In genomic region chr17:37359682-37360188, GRCh38 we compare ENCODE assay signal across 8 cellular contexts. TPM values are rescaled to one million over a fixed set of nuclear protein-coding genes. Genes with fewer than 3 reads are reported as not detected.
DNase-seq lines count a peak whose midpoint lies in the region; ATAC-seq, FAIRE-seq and TF ChIP-seq lines count a peak whose summit lies in the region.

No MANE protein-coding gene starts in this region.

- H3K9ac ChIP-seq in endothelial cell of umbilical vein (replicated peaks; ENCODE audit: extremely low read depth, insufficient read depth, low read length): peak overlapping the region; percentile 53
- H3K9ac ChIP-seq in neural progenitor cell: no peak overlapping the region

- DNase-seq in CD8-positive, alpha-beta memory T cell: no peak
- no peak for DNase-seq in OCI-LY7 (ENCODE audit: low spot score)
- no peak for DNase-seq in endothelial cell of umbilical vein (ENCODE audit: low read depth, low spot score)
- no peak for DNase-seq in neural progenitor cell (ENCODE audit: low spot score)
- DNase-seq in cerebellar cortex (ENCODE audit: low spot score): no peak
- no peak for DNase-seq in NAMALWA (ENCODE audit: low spot score)

- FAIRE-seq in endothelial cell of umbilical vein (lab: Jason Lieb, UNC): no peak

- H3K9me3 ChIP-seq in CD8-positive, alpha-beta memory T cell (ENCODE audit: low read length): no peaks in the 10 kb centered on the region
- no peaks in the 10 kb centered on the region for H3K9me3 ChIP-seq in OCI-LY7 (ENCODE audit: low read length)
- no peaks in the 10 kb centered on the region for H3K9me3 ChIP-seq in endothelial cell of umbilical vein (replicated peaks; ENCODE audit: control insufficient read depth, insufficient read depth, low read length)
- H3K9me3 ChIP-seq in neural progenitor cell (ENCODE audit: low read depth): no peaks in the 10 kb centered on the region

- dilution Hi-C loops in endothelial cell of umbilical vein (cut with MboI; ENCODE audit: extremely low pct_ligation_motif_present, low sequenced_read_pairs): no loop called here

- peak overlapping the region; percentile 78 for H3K27ac ChIP-seq in CD8-positive, alpha-beta memory T cell (ENCODE audit: low read depth, low read length)
- peak overlapping the region; percentile 42 for H3K27ac ChIP-seq in OCI-LY7 (ENCODE audit: low read depth, low read length, poor library complexity, severe bottlenecking)
- H3K27ac ChIP-seq in endothelial cell of umbilical vein (ENCODE audit: insufficient read depth, low read depth, low read length): peak overlapping the region; percentile 42
- H3K27ac ChIP-seq in neural progenitor cell: peak overlapping the region; percentile 92

- H3K27ac Mint-ChIP-seq in CD8-positive, alpha-beta memory T cell: peak overlapping the region; percentile 74 to 94 (median 88)
- H3K27ac Mint-ChIP-seq in neural progenitor cell: peak overlapping the region; percentile 84

- no peaks in the 10 kb centered on the region for H3K36me3 ChIP-seq in CD8-positive, alpha-beta memory T cell (ENCODE audit: insufficient read depth, low read length)
- 0 out of 2 replicates have a peak, but pooled peaks cover 9% of the 10 kb centered on the region for H3K36me3 ChIP-seq in OCI-LY7 (ENCODE audit: insufficient read depth, low read length)
- no peaks in the 10 kb centered on the region for H3K36me3 ChIP-seq in endothelial cell of umbilical vein (ENCODE audit: control insufficient read depth in 2 of 2, extremely low read depth in 1 of 2, insufficient read depth in 2 of 2, low read length in 2 of 2)
- no peaks in the 10 kb centered on the region for H3K36me3 ChIP-seq in neural progenitor cell

- ATAC-seq in GM19452 (IDR thresholded peaks at IDR 0.05; ENCODE audit: unreplicated experiment): no peak
- no peak for ATAC-seq in GM18502 (IDR thresholded peaks at IDR 0.05; ENCODE audit: poor library complexity, unreplicated experiment)

- H3K4me3 Mint-ChIP-seq in CD8-positive, alpha-beta memory T cell: peak overlapping the region; percentile 71 to 93 (median 82)
- peak overlapping the region; percentile 77 for H3K4me3 Mint-ChIP-seq in neural progenitor cell

- peaks cover 13 to 23% (median 21%) of the 10 kb centered on the region in 3 donors for H3K4me1 Mint-ChIP-seq in CD8-positive, alpha-beta memory T cell
- H3K4me1 Mint-ChIP-seq in neural progenitor cell: peaks cover 36% of the 10 kb centered on the region

- CTCF ChIA-PET in CD8-positive, alpha-beta memory T cell (lab: Charles Lee): interaction anchor here (2.8 kb wide), 1 partner anchor 13 kb away, joined by 11 read pairs; no protein-coding TSS in a partner anchor
- CTCF ChIA-PET in OCI-LY7 (lab: Charles Lee; ENCODE audit: unreplicated experiment) (no interaction called here), endothelial cell of umbilical vein (lab: Charles Lee) (interaction anchor here (0.8 to 2.8 kb wide), 4 partner anchors 12 to 26 kb away, joined by 4 to 41 read pairs (median 4); no protein-coding TSS in a partner anchor)

- no peaks in the 10 kb centered on the region for H3K9me1 ChIP-seq in endothelial cell of umbilical vein (replicated peaks; ENCODE audit: control insufficient read depth, extremely low read depth, insufficient read depth, low read length)

- POLR2A ChIA-PET in CD8-positive, alpha-beta memory T cell (lab: Charles Lee): interaction anchor here (1.7 kb wide), 1 partner anchor 249 kb away, joined by 7 read pairs; the partner anchor contains the start of gene SYNRG
- POLR2A ChIA-PET in OCI-LY7 (lab: Charles Lee): interaction anchor here (0.6 kb wide), 2 partner anchors 10 to 82 kb away, joined by 3 to 5 read pairs; no protein-coding TSS in a partner anchor
- POLR2A ChIA-PET in endothelial cell of umbilical vein (lab: Charles Lee): no interaction called here

- no peak for TF ChIP-seq POLR2A in endothelial cell of umbilical vein (IDR thresholded peaks at IDR 0.05; ENCODE audit: low read depth, low read length)

- TF ChIP-seq CTCF in OCI-LY7 (conservative IDR thresholded peaks at IDR 0.05; ENCODE audit: low read length) (no peak), endothelial cell of umbilical vein (IDR thresholded peaks at IDR 0.05; ENCODE audit: extremely low read depth in 1 of 2, insufficient read depth in 1 of 2, low read depth in 1 of 2, low read length in 2 of 2) (no peak), neural progenitor cell (IDR thresholded peaks at IDR 0.05) (no peak)

- H3K79me2 ChIP-seq in OCI-LY7 (ENCODE audit: insufficient read depth, low read depth, low read length) (peaks cover 39% of the 10 kb centered on the region), endothelial cell of umbilical vein (ENCODE audit: control insufficient read depth, insufficient read depth, low read length) (peaks cover 41% of the 10 kb centered on the region), neural progenitor cell (ENCODE audit: low read depth) (peaks cover 36% of the 10 kb centered on the region)

- H4K20me1 ChIP-seq in OCI-LY7 (ENCODE audit: insufficient read depth, low read length) (0 out of 2 replicates have a peak, but pooled peaks cover 6% of the 10 kb centered on the region), endothelial cell of umbilical vein (replicated peaks; ENCODE audit: control insufficient read depth, extremely low read depth, insufficient read depth, low read length) (no peaks in the 10 kb centered on the region), neural progenitor cell (ENCODE audit: low read depth) (peaks cover 14% of the 10 kb centered on the region)

- no peaks in the 10 kb centered on the region for H3K27me3 ChIP-seq in CD8-positive, alpha-beta memory T cell (ENCODE audit: insufficient read depth, low read length, poor library complexity, severe bottlenecking)
- no peaks in the 10 kb centered on the region for H3K27me3 ChIP-seq in endothelial cell of umbilical vein (ENCODE audit: control insufficient read depth in 2 of 2, insufficient read depth in 2 of 2, low read length in 2 of 2)
- H3K27me3 ChIP-seq in neural progenitor cell: no peaks in the 10 kb centered on the region

- H3K27me3 Mint-ChIP-seq in CD8-positive, alpha-beta memory T cell: no peaks in the 10 kb centered on the region
- no peaks in the 10 kb centered on the region for H3K27me3 Mint-ChIP-seq in neural progenitor cell (ENCODE audit: insufficient read depth, low read depth)

- no peaks in the 10 kb centered on the region for H3K36me3 Mint-ChIP-seq in CD8-positive, alpha-beta memory T cell
- peaks cover 3% of the 10 kb centered on the region for H3K36me3 Mint-ChIP-seq in neural progenitor cell

- H3K9me3 Mint-ChIP-seq in CD8-positive, alpha-beta memory T cell: no peaks in the 10 kb centered on the region
- no peaks in the 10 kb centered on the region for H3K9me3 Mint-ChIP-seq in neural progenitor cell

- intact Hi-C loops in OCI-LY7 (cut with micrococcal nuclease; ENCODE audit: unreplicated experiment) (loop anchor here (2.0 to 5.0 kb wide), 5 partner anchors 47 to 807 kb away; partner anchors contain the start of genes AATF, ACACA, DUSP14 and SYNRG), endothelial cell of umbilical vein (cut with micrococcal nuclease) (loop anchor here (1.0 to 5.0 kb wide), 4 partner anchors 48 to 812 kb away; partner anchors contain the start of genes ACACA, SYNRG and TADA2A)

- H3K4me2 ChIP-seq in OCI-LY7 (ENCODE audit: low read length): peak overlapping the region; percentile 64
- peak overlapping the region; percentile 19 for H3K4me2 ChIP-seq in endothelial cell of umbilical vein (ENCODE audit: insufficient read depth, low read length)
- peak overlapping the region; percentile 69 for H3K4me2 ChIP-seq in neural progenitor cell

- H3K4me3 ChIP-seq in CD8-positive, alpha-beta memory T cell (ENCODE audit: low read length): peak overlapping the region; percentile 51
- peak overlapping the region; percentile 78 for H3K4me3 ChIP-seq in OCI-LY7 (ENCODE audit: low read depth, low read length, poor library complexity, severe bottlenecking)
- H3K4me3 ChIP-seq in endothelial cell of umbilical vein (replicated peaks in 1 of 3; ENCODE audit: insufficient read depth in 1 of 3, low read depth in 1 of 3, low read length in 3 of 3): peak overlapping the region in 2 of 3 experiments; percentile 4 to 43
- H3K4me3 ChIP-seq in neural progenitor cell: peak overlapping the region; percentile 29

- H3F3A ChIP-seq in neural progenitor cell (ENCODE audit: low read depth): peaks cover 32% of the 10 kb centered on the region

- H2AFZ ChIP-seq in OCI-LY7 (ENCODE audit: low read length) (peak overlapping the region; percentile 92), endothelial cell of umbilical vein (ENCODE audit: low read depth, low read length) (peak overlapping the region; percentile 53), neural progenitor cell (replicated peaks) (peak overlapping the region; percentile 22)

- TSS peak; percentile 91 for BruUV-seq in OCI-LY7 (replicated peaks; lab: Mats Ljungman, UMichigan)
- BruUV-seq in endothelial cell of umbilical vein (replicated peaks; lab: Mats Ljungman, UMichigan): TSS peak; percentile 88

- peaks cover 13% of the 10 kb centered on the region for H3K4me1 ChIP-seq in CD8-positive, alpha-beta memory T cell (ENCODE audit: insufficient read depth, low read length)
- H3K4me1 ChIP-seq in OCI-LY7 (ENCODE audit: insufficient read depth, low read length, poor library complexity, severe bottlenecking) (peaks cover 28% of the 10 kb centered on the region), endothelial cell of umbilical vein (ENCODE audit: control insufficient read depth, extremely low read depth, insufficient read depth, low read length) (peaks cover 21% of the 10 kb centered on the region), neural progenitor cell (peaks cover 28% of the 10 kb centered on the region)

- no peaks in the 10 kb centered on the region for H3K9me2 ChIP-seq in OCI-LY7 (ENCODE audit: insufficient read depth, low read length)

RNA-seq across cellular contexts. Expression of gene C17orf78, which starts 16.1 kb away (rescaled TPM):
- total RNA-seq in CD8-positive, alpha-beta memory T cell: not detected
- not detected for polyA plus RNA-seq in CD8-positive, alpha-beta memory T cell
- total RNA-seq in OCI-LY7 (2014; rRNA removed; shearing (Covaris generic)): not detected in 2 replicates
- total RNA-seq in OCI-LY7 (2022) (not detected in 2 replicates), endothelial cell of umbilical vein (not detected in 2 replicates), neural progenitor cell (ENCODE audit: low replicate concordance) (not detected in 2 replicates)
- not detected in 2 replicates for polyA plus RNA-seq in endothelial cell of umbilical vein
- polyA plus RNA-seq in endothelial cell of umbilical vein (2011; cell fraction: cytosol; rRNA removed): not detected in 2 replicates
- polyA plus RNA-seq in endothelial cell of umbilical vein (2011; cell fraction: nucleus; rRNA removed): not detected in 2 replicates
- polyA plus RNA-seq in endothelial cell of umbilical vein (2012): not detected in 2 replicates
- polyA minus RNA-seq in endothelial cell of umbilical vein: not detected in 2 replicates
- polyA minus RNA-seq in endothelial cell of umbilical vein (2011; cell fraction: cytosol; rRNA and poly(A)+ RNA removed): not detected
- not detected in 2 replicates for polyA minus RNA-seq in endothelial cell of umbilical vein (2011; cell fraction: nucleus; rRNA and poly(A)+ RNA removed)

RNA-seq across cellular contexts. Expression of gene ACACA, which starts 46.9 kb away (rescaled TPM):
- 10 to 100 TPM; 41.3 to 51.1 TPM for total RNA-seq in CD8-positive, alpha-beta memory T cell
- 7.5 TPM for polyA plus RNA-seq in CD8-positive, alpha-beta memory T cell
- total RNA-seq in OCI-LY7 (2014; rRNA removed; shearing (Covaris generic)): 32.1 and 45.4 TPM in 2 replicates
- 80.5 and 98.3 TPM in 2 replicates for total RNA-seq in OCI-LY7 (2022)
- 116 and 124 TPM in 2 replicates for total RNA-seq in endothelial cell of umbilical vein
- 55.3 and 56.8 TPM in 2 replicates for polyA plus RNA-seq in endothelial cell of umbilical vein
- 54.5 and 55.8 TPM in 2 replicates for polyA plus RNA-seq in endothelial cell of umbilical vein (2011; cell fraction: cytosol; rRNA removed)
- polyA plus RNA-seq in endothelial cell of umbilical vein (2011; cell fraction: nucleus; rRNA removed): 108 and 114 TPM in 2 replicates
- polyA plus RNA-seq in endothelial cell of umbilical vein (2012): 52.4 and 55.1 TPM in 2 replicates
- 343 and 426 TPM in 2 replicates for polyA minus RNA-seq in endothelial cell of umbilical vein
- 136 TPM for polyA minus RNA-seq in endothelial cell of umbilical vein (2011; cell fraction: cytosol; rRNA and poly(A)+ RNA removed)
- polyA minus RNA-seq in endothelial cell of umbilical vein (2011; cell fraction: nucleus; rRNA and poly(A)+ RNA removed): 301 and 431 TPM in 2 replicates
- total RNA-seq in neural progenitor cell (ENCODE audit: low replicate concordance): 88.6 and 94.9 TPM in 2 replicates

RNA-seq across cellular contexts. Expression of gene TADA2A, which starts 47.0 kb away (rescaled TPM):
- 10 to 100 TPM; 42.3 to 46.0 TPM for total RNA-seq in CD8-positive, alpha-beta memory T cell
- 12.8 TPM for polyA plus RNA-seq in CD8-positive, alpha-beta memory T cell
- total RNA-seq in OCI-LY7 (2014; rRNA removed; shearing (Covaris generic)): 35.8 and 53.5 TPM in 2 replicates
- 44.5 and 46.3 TPM in 2 replicates for total RNA-seq in OCI-LY7 (2022)
- 20.5 and 22.4 TPM in 2 replicates for total RNA-seq in endothelial cell of umbilical vein
- polyA plus RNA-seq in endothelial cell of umbilical vein: 9.9 and 11.1 TPM in 2 replicates
- 10.1 and 12.5 TPM in 2 replicates for polyA plus RNA-seq in endothelial cell of umbilical vein (2011; cell fraction: cytosol; rRNA removed)
- polyA plus RNA-seq in endothelial cell of umbilical vein (2011; cell fraction: nucleus; rRNA removed): 38.9 and 40.2 TPM in 2 replicates
- 16.8 and 17.9 TPM in 2 replicates for polyA plus RNA-seq in endothelial cell of umbilical vein (2012)
- 36.2 TPM in 2 replicates for polyA minus RNA-seq in endothelial cell of umbilical vein
- polyA minus RNA-seq in endothelial cell of umbilical vein (2011; cell fraction: cytosol; rRNA and poly(A)+ RNA removed): 18.1 TPM
- polyA minus RNA-seq in endothelial cell of umbilical vein (2011; cell fraction: nucleus; rRNA and poly(A)+ RNA removed): 27.5 and 35.4 TPM in 2 replicates
- total RNA-seq in neural progenitor cell (ENCODE audit: low replicate concordance): 25.4 and 30.7 TPM in 2 replicates

Comparison
In these comparisons a context has a peak if more than half of its experiments do, and no peak if none do; other contexts are left out.
1. H3K27ac ChIP-seq: peak in every context shown above with its lines; median percentile 92 in neural progenitor cell; 78 in CD8-positive, alpha-beta memory T cell; 42 in OCI-LY7; 42 in endothelial cell of umbilical vein.
2. H3K4me3 ChIP-seq: peak in every context shown above with its lines; median percentile 78 in OCI-LY7; 51 in CD8-positive, alpha-beta memory T cell; 29 in neural progenitor cell; 24 in endothelial cell of umbilical vein.
3. H2AFZ ChIP-seq: peak in every context shown above with its lines; median percentile 92 in OCI-LY7; 53 in endothelial cell of umbilical vein; 22 in neural progenitor cell.
4. H3K4me2 ChIP-seq: peak in every context shown above with its lines; median percentile 69 in neural progenitor cell; 64 in OCI-LY7; 19 in endothelial cell of umbilical vein.